In the genomic region with DNA sequence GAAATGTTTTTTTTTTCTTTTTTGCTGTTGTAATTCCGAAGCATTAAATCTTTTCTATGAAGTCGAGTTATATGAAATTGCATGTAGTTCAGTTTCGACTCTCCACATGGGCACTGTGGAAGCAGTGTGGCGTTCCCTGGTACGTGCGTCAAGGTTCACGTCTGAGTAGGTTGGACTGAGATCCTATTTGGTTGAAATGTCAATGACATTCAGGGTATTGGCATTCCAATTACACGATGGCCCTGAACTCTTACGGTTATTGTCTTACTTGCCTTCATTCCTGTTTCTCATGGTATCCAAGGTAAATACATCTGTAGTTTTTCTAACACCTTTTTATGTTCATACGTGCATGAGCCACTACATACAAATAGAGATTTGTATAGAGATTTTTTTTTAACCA, we compare ENCODE assay signal across 17 cellular contexts.
DNase-seq lines count a peak whose midpoint lies in the region; ATAC-seq, FAIRE-seq and TF ChIP-seq lines count a peak whose summit lies in the region.
"Had no signal": no experiment of that assay in that cellular context is flagged by ENCODE, and none has a peak within 500 bp of the region (broad histone marks: within the 10 kb centered on the region; RNA-seq: fewer than 3 reads in every experiment).

No MANE protein-coding gene starts in this region.

- POLR2A ChIA-PET in HepG2 (lab: Yijun Ruan, JAX), result no interaction called here

- H3K27me3 ChIP-seq in liver (ENCODE audit: control insufficient read depth in 4 of 4, insufficient read depth in 4 of 4, low read length in 3 of 4), result no peaks in the 10 kb centered on the region
- H3K27me3 ChIP-seq in HepG2 (ENCODE audit: control insufficient read depth in 1 of 2, insufficient read depth in 2 of 2, low read length in 2 of 2), result no peaks in the 10 kb centered on the region
- no peaks in the 10 kb centered on the region for H3K27me3 ChIP-seq in heart left ventricle

- H3K27ac ChIP-seq in liver (ENCODE audit: low read depth in 1 of 2, low read length in 2 of 2) (peak overlapping the region; percentile 72 to 73), HepG2 (ENCODE audit: extremely low read length, insufficient read depth, low read length) (no peak overlapping the region), heart left ventricle (peak overlapping the region in 10 of 12 donors; percentile 3 to 83 (median 52))
- H3K27ac ChIP-seq: C4-2B, GM23248 had no signal

- no peak overlapping the region for H2AFZ ChIP-seq in HepG2 (ENCODE audit: low read length)
- H2AFZ ChIP-seq: GM23248 had no signal

- TF ChIP-seq CTCF in liver (IDR thresholded peaks at IDR 0.05; ENCODE audit: low read depth, low read length, missing input control), result no peak
- no peak for TF ChIP-seq CTCF in HepG2 (CRISPR knock-in tag; IDR thresholded peaks at IDR 0.05)
- TF ChIP-seq CTCF in heart left ventricle (IDR thresholded peaks at IDR 0.05), result no peak

- H3K4me2 ChIP-seq in HepG2 (ENCODE audit: low read depth, low read length), result no peak overlapping the region

- CTCF ChIA-PET in HepG2 (lab: Yijun Ruan, JAX; ENCODE audit: low intra/inter-chr PET ratio, low total read pairs), result no interaction called here

- no peak for FAIRE-seq in HepG2 (lab: Jason Lieb, UNC)
- FAIRE-seq: GM12878, GM18507, H54 had no signal

- H3K9ac ChIP-seq in liver (ENCODE audit: low read depth in 1 of 2, low read length in 2 of 2) (peak overlapping the region in 1 of 2 donors; percentile 31), HepG2 (ENCODE audit: insufficient read depth, low read depth, low read length) (no peak overlapping the region)
- H3K9ac ChIP-seq: GM23248 had no signal

- no peak for TF ChIP-seq EP300 in HepG2 (IDR thresholded peaks at IDR 0.05; ENCODE audit: low read depth in 2 of 2, low read length in 2 of 2)
- no peak for TF ChIP-seq EP300 in HepG2 (CRISPR knock-in tag; IDR thresholded peaks at IDR 0.05; ENCODE audit: borderline replicate concordance)

- 32% methylated on average over 10 of the region's 10 CpGs for WGBS in liver
- 94% methylated on average over 10 of the region's 10 CpGs for WGBS in HepG2 (ENCODE audit: low lambda C conversion rate)
- 55 to 72% (median 64%) methylated on average over 10 of the region's 10 CpGs for WGBS in heart left ventricle, 4 donors

- H3K36me3 ChIP-seq in liver (ENCODE audit: control insufficient read depth in 4 of 4, insufficient read depth in 3 of 4, low read depth in 1 of 4, low read length in 3 of 4) (peaks cover 0 to 5% (median 1%) of the 10 kb centered on the region in 4 donors), HepG2 (replicated peaks in 1 of 2; ENCODE audit: control insufficient read depth in 1 of 2, insufficient read depth in 2 of 2, low read length in 2 of 2) (peaks cover 4 to 8% of the 10 kb centered on the region in 2 experiments; a peak in 3 of 5 replicates), heart left ventricle (peaks cover 0 to 5% (median 0%) of the 10 kb centered on the region in 9 donors)

- no TSS peak for BruUV-seq in HepG2 (replicated peaks; lab: Mats Ljungman, UMichigan)

- H3K4me1 ChIP-seq in liver (ENCODE audit: control insufficient read depth in 4 of 4, insufficient read depth in 4 of 4, low read length in 3 of 4) (peaks cover 1 to 14% (median 6%) of the 10 kb centered on the region in 4 donors), HepG2 (ENCODE audit: insufficient read depth, low read length) (no peaks in the 10 kb centered on the region), heart left ventricle (peaks cover 0 to 79% (median 26%) of the 10 kb centered on the region in 12 donors)

- TF ChIP-seq RAD21 in liver (IDR thresholded peaks at IDR 0.05) (peak; percentile 55 to 67), HepG2 (CRISPR knock-in tag; IDR thresholded peaks at IDR 0.05) (no peak)

- H3K9me3 ChIP-seq in liver (ENCODE audit: control insufficient read depth in 4 of 4, low read length in 3 of 4) (no peaks in the 10 kb centered on the region), HepG2 (ENCODE audit: low read length) (no peaks in the 10 kb centered on the region), heart left ventricle (no peaks in the 10 kb centered on the region)

- ATAC-seq in HepG2, result no peak
- peak; percentile 35 to 84 (median 67) for ATAC-seq in heart left ventricle
- no peak for ATAC-seq in HG02610 (IDR thresholded peaks at IDR 0.05; ENCODE audit: unreplicated experiment)
- ATAC-seq: GM12878, HCT116 had no signal

- in situ Hi-C loops in HepG2 (cut with HindIII; ENCODE audit: extremely low pct_ligation_motif_present, low pct_unique_long_range_greater_than_20kb), result no loop called here

- intact Hi-C loops in HepG2 (cut with micrococcal nuclease; ENCODE audit: unreplicated experiment), result no loop called here
- intact Hi-C loops in heart left ventricle (cut with DNase I), result loop anchor here in 1 of 10 donors (5.0 kb wide), 1 partner anchor 34 kb away; no protein-coding TSS in a partner anchor

- no peaks in the 10 kb centered on the region for H4K20me1 ChIP-seq in HepG2 (ENCODE audit: insufficient read depth, low read length)

- H3K4me3 ChIP-seq in liver (ENCODE audit: low read depth in 1 of 3, low read length in 3 of 3), result no peak overlapping the region
- no peak overlapping the region for H3K4me3 ChIP-seq in HepG2 (replicated peaks in 1 of 3; ENCODE audit: insufficient read depth in 1 of 3, low read depth in 2 of 3, low read length in 3 of 3)
- H3K4me3 ChIP-seq in heart left ventricle, result no peak overlapping the region
- H3K4me3 ChIP-seq: GM12878, GM23248 had no signal

- TF ChIP-seq POLR2A in HepG2 (IDR thresholded peaks at IDR 0.05; ENCODE audit: insufficient read depth in 1 of 2, low read depth in 2 of 2, low read length in 2 of 2) (no peak), heart left ventricle (IDR thresholded peaks at IDR 0.05) (no peak)

- no peaks in the 10 kb centered on the region for H3K79me2 ChIP-seq in HepG2 (ENCODE audit: insufficient read depth, low read length)

- DNase-seq in HepG2 (ENCODE audit: low spot score), result no peak
- peak in 1 of 5 donors; percentile 57 for DNase-seq in heart left ventricle
- DNase-seq in kidney tubule cell (ENCODE audit: low spot score), result peak; percentile 12
- no peak for DNase-seq in AML-193 (lab: John Stamatoyannopoulos, UW)
- DNase-seq in NCI-H1417 (lab: John Stamatoyannopoulos, UW), result no peak
- no peak for DNase-seq in activated gamma-delta T cell (lab: John Stamatoyannopoulos, UW)
- DNase-seq: ACHN; CD4-positive, alpha-beta memory T cell; DMS79; GM23248 had no signal

TF ChIP-seq in liver, 16 proteins besides CTCF, POLR2A, EP300 and RAD21 (continues in another document):
- TF ChIP-seq, protein P1, sequence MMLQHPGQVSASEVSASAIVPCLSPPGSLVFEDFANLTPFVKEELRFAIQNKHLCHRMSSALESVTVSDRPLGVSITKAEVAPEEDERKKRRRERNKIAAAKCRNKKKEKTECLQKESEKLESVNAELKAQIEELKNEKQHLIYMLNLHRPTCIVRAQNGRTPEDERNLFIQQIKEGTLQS (IDR thresholded peaks at IDR 0.05), result peak; percentile 64
- TF ChIP-seq EGR1 (IDR thresholded peaks at IDR 0.05; ENCODE audit: low read depth in 2 of 2), result peak in 1 of 2 donors; percentile 47

TF ChIP-seq in HepG2, 621 proteins besides CTCF, POLR2A, EP300 and RAD21 (continues in another document):
- TF ChIP-seq ZNF180 (CRISPR knock-in tag; IDR thresholded peaks at IDR 0.05; ENCODE audit: borderline replicate concordance, low read depth) (no peak), ZNF30 (CRISPR knock-in tag; IDR thresholded peaks at IDR 0.05) (no peak), HIVEP1 (CRISPR knock-in tag; IDR thresholded peaks at IDR 0.05) (no peak), SPEN (CRISPR knock-in tag; IDR thresholded peaks at IDR 0.05; ENCODE audit: low read depth) (no peak), HHEX (CRISPR knock-in tag; IDR thresholded peaks at IDR 0.05) (no peak), ZNF383 (CRISPR knock-in tag; IDR thresholded peaks at IDR 0.05; ENCODE audit: borderline replicate concordance) (no peak), ZNF557 (CRISPR knock-in tag; IDR thresholded peaks at IDR 0.05) (no peak), ZNF562 (CRISPR knock-in tag; IDR thresholded peaks at IDR 0.05; ENCODE audit: borderline replicate concordance) (no peak), RCOR2 (CRISPR knock-in tag; IDR thresholded peaks at IDR 0.05) (no peak), SSRP1 (CRISPR knock-in tag; IDR thresholded peaks at IDR 0.05) (no peak), NR2C2 (CRISPR knock-in tag; IDR thresholded peaks at IDR 0.05; ENCODE audit: borderline replicate concordance) (no peak)
- TF ChIP-seq, protein P2, sequence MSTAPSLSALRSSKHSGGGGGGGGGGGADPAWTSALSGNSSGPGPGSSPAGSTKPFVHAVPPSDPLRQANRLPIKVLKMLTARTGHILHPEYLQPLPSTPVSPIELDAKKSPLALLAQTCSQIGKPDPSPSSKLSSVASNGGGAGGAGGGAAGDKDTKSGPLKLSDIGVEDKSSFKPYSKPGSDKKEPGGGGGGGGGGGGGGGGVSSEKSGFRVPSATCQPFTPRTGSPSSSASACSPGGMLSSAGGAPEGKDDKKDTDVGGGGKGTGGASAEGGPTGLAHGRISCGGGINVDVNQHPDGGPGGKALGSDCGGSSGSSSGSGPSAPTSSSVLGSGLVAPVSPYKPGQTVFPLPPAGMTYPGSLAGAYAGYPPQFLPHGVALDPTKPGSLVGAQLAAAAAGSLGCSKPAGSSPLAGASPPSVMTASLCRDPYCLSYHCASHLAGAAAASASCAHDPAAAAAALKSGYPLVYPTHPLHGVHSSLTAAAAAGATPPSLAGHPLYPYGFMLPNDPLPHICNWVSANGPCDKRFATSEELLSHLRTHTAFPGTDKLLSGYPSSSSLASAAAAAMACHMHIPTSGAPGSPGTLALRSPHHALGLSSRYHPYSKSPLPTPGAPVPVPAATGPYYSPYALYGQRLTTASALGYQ (CRISPR knock-in tag; IDR thresholded peaks at IDR 0.05), result no peak
- TF ChIP-seq, protein P3, sequence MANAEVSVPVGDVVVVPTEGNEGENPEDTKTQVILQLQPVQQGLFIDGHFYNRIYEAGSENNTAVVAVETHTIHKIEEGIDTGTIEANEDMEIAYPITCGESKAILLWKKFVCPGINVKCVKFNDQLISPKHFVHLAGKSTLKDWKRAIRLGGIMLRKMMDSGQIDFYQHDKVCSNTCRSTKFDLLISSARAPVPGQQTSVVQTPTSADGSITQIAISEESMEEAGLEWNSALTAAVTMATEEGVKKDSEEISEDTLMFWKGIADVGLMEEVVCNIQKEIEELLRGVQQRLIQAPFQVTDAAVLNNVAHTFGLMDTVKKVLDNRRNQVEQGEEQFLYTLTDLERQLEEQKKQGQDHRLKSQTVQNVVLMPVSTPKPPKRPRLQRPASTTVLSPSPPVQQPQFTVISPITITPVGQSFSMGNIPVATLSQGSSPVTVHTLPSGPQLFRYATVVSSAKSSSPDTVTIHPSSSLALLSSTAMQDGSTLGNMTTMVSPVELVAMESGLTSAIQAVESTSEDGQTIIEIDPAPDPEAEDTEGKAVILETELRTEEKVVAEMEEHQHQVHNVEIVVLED (CRISPR knock-in tag; IDR thresholded peaks at IDR 0.05; ENCODE audit: borderline replicate concordance), result no peak
- TF ChIP-seq, protein P4, sequence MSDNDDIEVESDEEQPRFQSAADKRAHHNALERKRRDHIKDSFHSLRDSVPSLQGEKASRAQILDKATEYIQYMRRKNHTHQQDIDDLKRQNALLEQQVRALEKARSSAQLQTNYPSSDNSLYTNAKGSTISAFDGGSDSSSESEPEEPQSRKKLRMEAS (IDR thresholded peaks at IDR 0.05), result no peak

Comparison
In these comparisons a context has a peak if more than half of its experiments do, and no peak if none do; other contexts are left out.
1. ATAC-seq: peak in heart left ventricle (4 of 4); none in HepG2 (single experiment) and HG02610 (single experiment).